8 cellular contexts compared by ENCODE assay signal in the genomic region with DNA sequence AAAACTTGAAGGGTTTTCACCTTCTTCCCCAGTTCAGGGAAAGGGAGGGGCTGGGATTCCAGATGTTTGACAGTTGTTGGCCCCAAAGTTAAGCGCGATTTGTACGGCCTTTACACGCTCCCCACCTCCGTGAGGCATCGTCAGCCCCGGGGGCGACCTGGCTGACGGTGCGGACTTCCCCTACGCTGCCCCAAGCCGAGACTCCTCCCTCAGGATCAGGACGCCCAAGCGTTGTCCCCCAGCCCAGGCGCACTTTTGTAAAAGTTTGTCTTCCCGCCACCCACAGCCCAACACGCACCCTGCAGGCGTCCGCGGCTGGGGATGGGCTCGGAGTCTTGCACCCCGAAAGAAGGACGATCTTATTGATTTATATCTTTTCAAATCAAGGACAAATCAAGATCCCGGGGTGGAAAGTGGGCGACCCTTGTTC. TPM values are rescaled to one million over a fixed set of nuclear protein-coding genes. Genes with fewer than 3 reads are reported as not detected.
DNase-seq lines count a peak whose midpoint lies in the region; ATAC-seq and TF ChIP-seq lines count a peak whose summit lies in the region.

No MANE protein-coding gene starts in this region.

- no peaks in the 10 kb centered on the region; the same call in 1 of the 2 replicates for H3K9me3 ChIP-seq in AG04450 (ENCODE audit: control insufficient read depth, insufficient read depth, low read length)

- no peak overlapping the region for H3K27ac ChIP-seq in AG04450 (ENCODE audit: low read depth, low read length)

- no peaks in the 10 kb centered on the region for H3K9me3 Mint-ChIP-seq in activated CD4-positive, alpha-beta T cell treated with anti-CD3 and anti-CD28 coated beads, Interleukin-2, amount 10 ng/mL, durations not matched to agents 7 days and 5 days

- ATAC-seq in GM19351 (IDR thresholded peaks at IDR 0.05; ENCODE audit: unreplicated experiment), result peak; percentile 32
- peak; percentile 52 for ATAC-seq in HG03457 (IDR thresholded peaks at IDR 0.05; ENCODE audit: unreplicated experiment)

- TF ChIP-seq CTCF in AG04450 (IDR thresholded peaks at IDR 0.05; ENCODE audit: low read depth, low read length), result no peak

- CTCF ChIA-PET in AG04450 (lab: Charles Lee), result interaction anchor here (0.7 to 2.6 kb wide), 10 partner anchors 10 to 249 kb away, joined by 3 to 41 read pairs (median 4); no protein-coding TSS in a partner anchor
- CTCF ChIA-PET in activated CD4-positive, alpha-beta T cell treated with anti-CD3 and anti-CD28 coated beads, Interleukin-2, amount 10 ng/mL, durations not matched to agents 7 days and 5 days (lab: Charles Lee), result interaction anchor here (1.0 to 1.6 kb wide), 5 partner anchors 31 to 200 kb away, joined by 3 to 5 read pairs (median 3); no protein-coding TSS in a partner anchor

- H3K36me3 Mint-ChIP-seq in activated CD4-positive, alpha-beta T cell treated with anti-CD3 and anti-CD28 coated beads, Interleukin-2, amount 10 ng/mL, durations not matched to agents 7 days and 5 days (ENCODE audit: low read depth), result no peaks in the 10 kb centered on the region

- POLR2A ChIA-PET in AG04450 (lab: Yijun Ruan, JAX), result interaction anchor here (0.6 to 0.8 kb wide), 2 partner anchors 196 to 496 kb away, joined by 3 read pairs; no protein-coding TSS in a partner anchor
- POLR2A ChIA-PET in activated CD4-positive, alpha-beta T cell treated with anti-CD3 and anti-CD28 coated beads, Interleukin-2, amount 10 ng/mL, durations not matched to agents 7 days and 5 days (lab: Charles Lee), result no interaction called here

- peak overlapping the region; percentile 85 for H3K4me3 Mint-ChIP-seq in activated CD4-positive, alpha-beta T cell treated with anti-CD3 and anti-CD28 coated beads, Interleukin-2, amount 10 ng/mL, durations not matched to agents 7 days and 5 days

- DNase-seq in AG04450 (ENCODE audit: low read depth, low spot score), result no peak
- DNase-seq in activated CD4-positive, alpha-beta T cell treated with anti-CD3 and anti-CD28 coated beads, Interleukin-2, amount 10 ng/mL, durations not matched to agents 7 days and 5 days, result peak; percentile 27
- peak; percentile 78 for DNase-seq in ecto neural progenitor cell (ENCODE audit: low spot score)
- DNase-seq in lung microvascular endothelial cell (ENCODE audit: low read depth in 2 of 2), result peak; percentile 16 to 55
- peak; percentile 36 to 45 for DNase-seq in stimulated activated CD8-positive, alpha-beta memory T cell treated with anti-CD3 and anti-CD28 coated beads, Interleukin-15, amount 100 ng/mL, for 48 hours (ENCODE audit: low read depth in 2 of 2)
- no peak for DNase-seq in epidermal melanocyte (ENCODE audit: insufficient read length, low spot score)

- peaks cover 12% of the 10 kb centered on the region for H3K4me1 Mint-ChIP-seq in activated CD4-positive, alpha-beta T cell treated with anti-CD3 and anti-CD28 coated beads, Interleukin-2, amount 10 ng/mL, durations not matched to agents 7 days and 5 days

- peaks cover 31% of the 10 kb centered on the region for H3K27me3 ChIP-seq in AG04450 (ENCODE audit: control insufficient read depth, insufficient read depth, low read length)

- peak overlapping the region; percentile 77 for H3K27ac Mint-ChIP-seq in activated CD4-positive, alpha-beta T cell treated with anti-CD3 and anti-CD28 coated beads, Interleukin-2, amount 10 ng/mL, durations not matched to agents 7 days and 5 days

- peak overlapping the region; percentile 64 for H3K4me3 ChIP-seq in AG04450 (ENCODE audit: low read depth, low read length)

- peaks cover 24% of the 10 kb centered on the region for H3K27me3 Mint-ChIP-seq in activated CD4-positive, alpha-beta T cell treated with anti-CD3 and anti-CD28 coated beads, Interleukin-2, amount 10 ng/mL, durations not matched to agents 7 days and 5 days

RNA-seq across cellular contexts. Expression of a gene that starts 0.7 kb away (rescaled TPM):
- 0.32 and 0.38 TPM in 2 replicates for polyA plus RNA-seq in AG04450 (2011; rRNA removed)
- 0.43 and 0.83 TPM in 2 replicates for polyA minus RNA-seq in AG04450 (2011; rRNA and poly(A)+ RNA removed)
- under 1 TPM; 0.62 to 0.71 TPM for total RNA-seq in activated CD4-positive, alpha-beta T cell treated with anti-CD3 and anti-CD28 coated beads, Interleukin-2, amount 10 ng/mL, durations not matched to agents 7 days and 5 days
- total RNA-seq in lung microvascular endothelial cell, result 0.65 and 0.99 TPM in 2 replicates

RNA-seq across cellular contexts. Expression of a gene that starts 4.8 kb away (rescaled TPM):
- polyA plus RNA-seq in AG04450 (2011; rRNA removed), result not detected in 2 replicates
- polyA minus RNA-seq in AG04450 (2011; rRNA and poly(A)+ RNA removed), result not detected in 2 replicates
- total RNA-seq in activated CD4-positive, alpha-beta T cell treated with anti-CD3 and anti-CD28 coated beads, Interleukin-2, amount 10 ng/mL, durations not matched to agents 7 days and 5 days, result not detected
- total RNA-seq in lung microvascular endothelial cell, result not detected in 2 replicates

RNA-seq across cellular contexts. Expression of a gene that starts 44.4 kb away (rescaled TPM):
- polyA plus RNA-seq in AG04450 (2011; rRNA removed), result 3.4 and 4.6 TPM in 2 replicates
- 1.9 and 4.3 TPM in 2 replicates for polyA minus RNA-seq in AG04450 (2011; rRNA and poly(A)+ RNA removed)
- total RNA-seq in activated CD4-positive, alpha-beta T cell treated with anti-CD3 and anti-CD28 coated beads, Interleukin-2, amount 10 ng/mL, durations not matched to agents 7 days and 5 days, result 10 to 100 TPM; 12.9 to 13.3 TPM
- total RNA-seq in lung microvascular endothelial cell, result 5.2 and 7.5 TPM in 2 replicates

Comparison
In these comparisons a context has a peak if more than half of its experiments do, and no peak if none do; other contexts are left out.
1. DNase-seq: peak in activated CD4-positive, alpha-beta T cell treated with anti-CD3 and anti-CD28 coated beads, Interleukin-2, amount 10 ng/mL, durations not matched to agents 7 days and 5 days (single experiment), ecto neural progenitor cell (single experiment), lung microvascular endothelial cell (2 of 2) and stimulated activated CD8-positive, alpha-beta memory T cell treated with anti-CD3 and anti-CD28 coated beads, Interleukin-15, amount 100 ng/mL, for 48 hours (2 of 2); none in AG04450 (single experiment) and epidermal melanocyte (single experiment).